8 cellular contexts compared by ENCODE assay signal in the genomic region with DNA sequence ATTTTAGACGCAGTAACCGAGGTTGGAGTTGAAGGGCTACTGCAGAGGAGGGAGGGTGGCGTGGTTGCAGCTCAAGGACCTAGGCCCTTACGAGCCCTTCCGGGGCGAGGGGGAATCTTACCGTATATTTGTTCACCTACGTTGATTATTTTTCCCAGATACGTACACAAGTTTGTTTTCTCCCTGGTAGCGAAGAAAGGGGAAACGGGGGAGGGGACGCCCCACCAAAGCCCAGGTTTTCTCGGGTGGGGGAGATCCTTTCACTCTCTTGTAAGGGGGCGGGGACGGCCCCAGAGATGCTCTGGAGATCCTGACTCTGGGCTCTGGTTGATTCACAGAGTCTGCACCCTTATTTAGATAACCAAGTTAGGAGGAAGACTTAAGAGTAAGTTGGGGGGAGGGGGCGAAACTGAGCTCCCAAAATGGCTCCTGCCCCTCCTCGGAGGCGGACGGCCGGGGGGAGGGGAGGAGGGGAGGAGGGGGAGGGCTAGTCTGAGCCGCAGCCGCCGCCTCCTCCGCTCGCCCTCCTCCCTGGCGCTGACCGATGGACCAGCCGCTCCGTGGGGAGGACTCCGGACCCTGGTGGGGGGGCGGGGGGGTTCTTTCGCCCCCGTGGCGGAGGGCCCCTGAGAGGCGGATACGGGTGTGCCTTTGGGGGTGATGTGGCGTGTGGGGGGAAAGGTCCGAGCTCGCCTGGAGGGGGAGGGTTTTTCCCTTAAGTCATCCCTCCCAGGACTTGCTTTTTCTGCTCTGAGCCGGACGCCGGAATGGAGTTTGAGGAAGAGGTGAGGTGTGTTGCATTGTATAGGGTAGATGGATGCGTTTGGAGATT.
A peak's percentile ranks its signal among the peaks of the same experiment; 100 is the strongest.
DNase-seq lines count a peak whose midpoint lies in the region; ATAC-seq and TF ChIP-seq lines count a peak whose summit lies in the region.

No MANE protein-coding gene starts in this region.

- ATAC-seq in GM21619 (IDR thresholded peaks at IDR 0.05; ENCODE audit: unreplicated experiment) (no peak), GM21528 (IDR thresholded peaks at IDR 0.05; ENCODE audit: low FRiP score, unreplicated experiment) (no peak)

- DNase-seq in GM04503 (ENCODE audit: low read depth), result peak; percentile 56
- peak; percentile 64 for DNase-seq in NCI-H1105 treated with DMSO at 0.1 percent for 48 hours (lab: John Stamatoyannopoulos, UW)
- DNase-seq in T1000 (lab: John Stamatoyannopoulos, UW), result peak; percentile 48
- peak; percentile 94 for DNase-seq in astrocyte of the hippocampus (ENCODE audit: low read depth, low spot score)
- DNase-seq in hypothalamus (lab: John Stamatoyannopoulos, UW), result peak; percentile 31 to 92 (median 70)
- no peak for DNase-seq in retinal pigment epithelial cell (ENCODE audit: low read depth)

- no peak for TF ChIP-seq CTCF in retinal pigment epithelial cell (conservative IDR thresholded peaks at IDR 0.05; ENCODE audit: low read depth, low read length)

- peak overlapping the region; percentile 94 for H3K4me3 ChIP-seq in retinal pigment epithelial cell (ENCODE audit: low read length)
